37 cellular contexts compared by ENCODE assay signal in the genomic region with DNA sequence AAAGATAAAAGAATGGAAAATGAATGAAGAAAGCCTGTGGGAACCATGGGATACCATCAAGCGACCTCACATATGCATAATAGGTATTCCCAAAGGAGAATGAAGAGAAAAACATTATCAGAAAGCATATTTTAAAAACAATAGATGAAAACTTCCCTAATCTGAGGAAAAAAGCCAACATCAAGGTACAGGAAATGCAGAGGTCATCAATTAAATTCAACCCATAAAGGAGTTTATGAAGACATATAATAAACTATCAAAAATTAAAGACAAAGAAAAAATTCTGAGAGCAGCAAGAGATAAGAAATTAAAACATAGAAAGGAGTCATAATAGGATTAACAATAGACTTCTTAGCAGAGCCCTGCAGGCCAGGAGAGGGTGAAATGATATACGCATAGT.
"Had no signal": no experiment of that assay in that cellular context is flagged by ENCODE, and none has a peak within 500 bp of the region (broad histone marks: within the 10 kb centered on the region; RNA-seq: fewer than 3 reads in every experiment).

No MANE protein-coding gene starts in this region.

- H3K9me3 Mint-ChIP-seq: activated CD4-positive, alpha-beta T cell treated with anti-CD3 and anti-CD28 coated beads, Interleukin-2, amount 10 ng/mL, durations not matched to agents 24 days and 14 days had no signal

- FAIRE-seq: endometrium, endothelial cell of umbilical vein, frontal cortex had no signal

- H3K4me3 ChIP-seq: adrenal gland, breast epithelium, cardiac muscle cell, colonic mucosa had no signal

- H3K36me3 Mint-ChIP-seq: activated CD4-positive, alpha-beta memory T cell treated with anti-CD3 and anti-CD28 coated beads for 36 hours; activated CD8-positive, alpha-beta memory T cell treated with anti-CD3 and anti-CD28 coated beads, Interleukin-2, amount 10 ng/mL, durations not matched to agents 7 days and 5 days; activated naive CD4-positive, alpha-beta T cell treated with anti-CD3 and anti-CD28 coated beads, Interleukin-2, amount 50 U/mL, for 24 hours; activated naive CD8-positive, alpha-beta T cell treated with anti-CD3 and anti-CD28 coated beads for 36 hours; brain; T-cell had no signal

- H3K27me3 ChIP-seq: adrenal gland, breast epithelium, cardiac muscle cell, colonic mucosa had no signal

- H3K9me3 ChIP-seq: breast epithelium had no signal

- DNase-seq: activated CD4-positive, alpha-beta memory T cell treated with anti-CD3 and anti-CD28 coated beads for 36 hours; activated CD4-positive, alpha-beta T cell treated with anti-CD3 and anti-CD28 coated beads for 36 hours; activated CD4-positive, alpha-beta T cell treated with anti-CD3 and anti-CD28 coated beads, Interleukin-2, amount 10 ng/mL, durations not matched to agents 24 days and 14 days; activated CD4-positive, CD25-positive, alpha-beta regulatory T cell; activated CD4-positive, CD25-positive, alpha-beta regulatory T cell treated with anti-CD3 and anti-CD28 coated beads, Interleukin-2, amount 50 U/mL, for 72 hours; activated CD8-positive, alpha-beta memory T cell treated with anti-CD3 and anti-CD28 coated beads, Interleukin-2, amount 10 ng/mL, durations not matched to agents 7 days and 5 days; activated CD8-positive, alpha-beta memory T cell treated with anti-CD3 and anti-CD28 coated beads, Interleukin-2, amount 50 U/mL, for 4 hours; activated CD8-positive, alpha-beta T cell treated with anti-CD3 and anti-CD28 coated beads, Interleukin-2, amount 10 ng/mL, durations not matched to agents 7 days and 5 days; activated effector memory CD4-positive, alpha-beta T cell treated with anti-CD3 and anti-CD28 coated beads, Interleukin-2, amount 50 U/mL, for 16 hours; activated naive CD4-positive, alpha-beta T cell treated with anti-CD3 and anti-CD28 coated beads for 36 hours; activated naive CD8-positive, alpha-beta T cell treated with anti-CD3 and anti-CD28 coated beads for 36 hours; activated naive CD8-positive, alpha-beta T cell treated with anti-CD3 and anti-CD28 coated beads, Interleukin-2, amount 50 U/mL, for 24 hours; activated T-cell treated with anti-CD3 and anti-CD28 coated beads, Interleukin-2, amount 50 U/mL, for 1 hour; activated T-cell treated with anti-CD3 and anti-CD28 coated beads, Interleukin-2, amount 50 U/mL, for 48 hours; adrenal gland; amygdala; aorta; central memory CD4-positive, alpha-beta T cell; cerebellar nuclear complex; colonic mucosa; effector CD8-positive, alpha-beta T cell; foreskin fibroblast; head of caudate nucleus; T-cell; T1000; WERI-Rb-1 had no signal

- ATAC-seq: activated CD4-positive, alpha-beta T cell treated with anti-CD3 and anti-CD28 coated beads for 36 hours; activated CD8-positive, alpha-beta memory T cell treated with anti-CD3 and anti-CD28 coated beads, Interleukin-2, amount 10 ng/mL, durations not matched to agents 7 days and 5 days; activated CD8-positive, alpha-beta T cell treated with anti-CD3 and anti-CD28 coated beads, Interleukin-2, amount 10 ng/mL, durations not matched to agents 7 days and 5 days; activated naive CD8-positive, alpha-beta T cell treated with anti-CD3 and anti-CD28 coated beads, Interleukin-2, amount 50 U/mL, for 24 hours; T-cell had no signal

- H3K4me1 ChIP-seq: adrenal gland, breast epithelium, colonic mucosa had no signal

- H3K27ac Mint-ChIP-seq: activated CD4-positive, alpha-beta memory T cell treated with anti-CD3 and anti-CD28 coated beads for 36 hours; activated CD4-positive, alpha-beta T cell treated with anti-CD3 and anti-CD28 coated beads for 36 hours; activated CD4-positive, alpha-beta T cell treated with anti-CD3 and anti-CD28 coated beads, Interleukin-2, amount 10 ng/mL, durations not matched to agents 24 days and 14 days; activated CD8-positive, alpha-beta memory T cell treated with anti-CD3 and anti-CD28 coated beads, Interleukin-2, amount 10 ng/mL, durations not matched to agents 7 days and 5 days; activated CD8-positive, alpha-beta T cell treated with anti-CD3 and anti-CD28 coated beads, Interleukin-2, amount 10 ng/mL, durations not matched to agents 7 days and 5 days; activated naive CD4-positive, alpha-beta T cell treated with anti-CD3 and anti-CD28 coated beads for 36 hours; activated naive CD4-positive, alpha-beta T cell treated with anti-CD3 and anti-CD28 coated beads, Interleukin-2, amount 50 U/mL, for 24 hours; activated naive CD8-positive, alpha-beta T cell treated with anti-CD3 and anti-CD28 coated beads for 36 hours; activated naive CD8-positive, alpha-beta T cell treated with anti-CD3 and anti-CD28 coated beads, Interleukin-2, amount 50 U/mL, for 24 hours; activated T-helper 1 cell treated with anti-CD3 and anti-CD28 coated beads, Interleukin-12 subunit alpha, Interleukin-12 subunit beta, Interleukin-2, Interleukin-4 antibody, amounts not matched to agents 30 ng/mL and 10 ng/mL and 1 ng/mL, durations not matched to agents 14 hours and 24 hours and 36 hours; activated T-helper 2 cell treated with anti-CD3 and anti-CD28 coated beads, Interferon-gamma antibody, Interleukin-2, Interleukin-4, amounts not matched to agents 10 μg/mL and 5 μg/mL and 100 μg/mL, durations not matched to agents 14 hours and 24 hours and 36 hours; brain; T-cell; T-helper 1 cell treated with Interleukin-12 subunit alpha and Interleukin-12 subunit beta and Interleukin-4 antibody, amounts not matched to agents 30 μg/mL and 1 μg/mL, for 36 hours had no signal

- H3K4me1 Mint-ChIP-seq: activated CD4-positive, alpha-beta T cell treated with anti-CD3 and anti-CD28 coated beads for 36 hours; activated CD4-positive, alpha-beta T cell treated with anti-CD3 and anti-CD28 coated beads, Interleukin-2, amount 10 ng/mL, durations not matched to agents 24 days and 14 days; activated CD8-positive, alpha-beta memory T cell treated with anti-CD3 and anti-CD28 coated beads, Interleukin-2, amount 10 ng/mL, durations not matched to agents 7 days and 5 days; activated naive CD4-positive, alpha-beta T cell treated with anti-CD3 and anti-CD28 coated beads, Interleukin-2, amount 50 U/mL, for 24 hours; activated naive CD8-positive, alpha-beta T cell treated with anti-CD3 and anti-CD28 coated beads for 36 hours; activated naive CD8-positive, alpha-beta T cell treated with anti-CD3 and anti-CD28 coated beads, Interleukin-2, amount 50 U/mL, for 24 hours; T-cell had no signal

- H3K4me3 Mint-ChIP-seq: activated CD4-positive, alpha-beta memory T cell treated with anti-CD3 and anti-CD28 coated beads for 36 hours; activated CD4-positive, alpha-beta T cell treated with anti-CD3 and anti-CD28 coated beads for 36 hours; activated CD4-positive, alpha-beta T cell treated with anti-CD3 and anti-CD28 coated beads, Interleukin-2, amount 10 ng/mL, durations not matched to agents 24 days and 14 days; activated CD8-positive, alpha-beta memory T cell treated with anti-CD3 and anti-CD28 coated beads, Interleukin-2, amount 10 ng/mL, durations not matched to agents 7 days and 5 days; activated CD8-positive, alpha-beta T cell treated with anti-CD3 and anti-CD28 coated beads, Interleukin-2, amount 10 ng/mL, durations not matched to agents 7 days and 5 days; activated naive CD4-positive, alpha-beta T cell treated with anti-CD3 and anti-CD28 coated beads for 36 hours; activated naive CD4-positive, alpha-beta T cell treated with anti-CD3 and anti-CD28 coated beads, Interleukin-2, amount 50 U/mL, for 24 hours; activated naive CD8-positive, alpha-beta T cell treated with anti-CD3 and anti-CD28 coated beads for 36 hours; activated naive CD8-positive, alpha-beta T cell treated with anti-CD3 and anti-CD28 coated beads, Interleukin-2, amount 50 U/mL, for 24 hours; activated T-helper 1 cell treated with anti-CD3 and anti-CD28 coated beads, Interleukin-12 subunit alpha, Interleukin-12 subunit beta, Interleukin-2, Interleukin-4 antibody, amounts not matched to agents 30 ng/mL and 10 ng/mL and 1 ng/mL, durations not matched to agents 14 hours and 24 hours and 36 hours; brain; T-cell; T-helper 1 cell treated with Interleukin-12 subunit alpha and Interleukin-12 subunit beta and Interleukin-4 antibody, amounts not matched to agents 30 μg/mL and 1 μg/mL, for 36 hours had no signal

- H3K27ac ChIP-seq: adrenal gland, breast epithelium, cardiac muscle cell, colonic mucosa, epithelial cell of prostate, WERI-Rb-1 had no signal

- H3K36me3 ChIP-seq: adrenal gland, breast epithelium, cardiac muscle cell, colonic mucosa, WERI-Rb-1 had no signal

- H3K27me3 Mint-ChIP-seq: activated CD4-positive, alpha-beta memory T cell treated with anti-CD3 and anti-CD28 coated beads for 36 hours; activated CD4-positive, alpha-beta T cell treated with anti-CD3 and anti-CD28 coated beads for 36 hours; activated CD4-positive, alpha-beta T cell treated with anti-CD3 and anti-CD28 coated beads, Interleukin-2, amount 10 ng/mL, durations not matched to agents 24 days and 14 days; activated CD8-positive, alpha-beta memory T cell treated with anti-CD3 and anti-CD28 coated beads, Interleukin-2, amount 10 ng/mL, durations not matched to agents 7 days and 5 days; activated naive CD4-positive, alpha-beta T cell treated with anti-CD3 and anti-CD28 coated beads, Interleukin-2, amount 50 U/mL, for 24 hours; activated naive CD8-positive, alpha-beta T cell treated with anti-CD3 and anti-CD28 coated beads for 36 hours; activated naive CD8-positive, alpha-beta T cell treated with anti-CD3 and anti-CD28 coated beads, Interleukin-2, amount 50 U/mL, for 24 hours; T-cell had no signal
